Comparison of ENCODE assay signal across 20 cellular contexts in genomic region chr5:98705841-98706240, GRCh38.
"Had no signal": no experiment of that assay in that cellular context is flagged by ENCODE, and none has a peak within 500 bp of the region (broad histone marks: within the 10 kb centered on the region; RNA-seq: fewer than 3 reads in every experiment).

No MANE protein-coding gene starts in this region.

- H3K27ac ChIP-seq: heart left ventricle, neutrophil, ovary, psoas muscle, right atrium auricular region, skin epidermis, suprapubic skin, tibial nerve had no signal

- H3K4me3 ChIP-seq: heart left ventricle, ovary, psoas muscle, right atrium auricular region, skin epidermis, suprapubic skin, tibial nerve had no signal

- H3K4me1 ChIP-seq: heart left ventricle, psoas muscle, right atrium auricular region, suprapubic skin, tibial nerve had no signal

- ATAC-seq: heart left ventricle, left colon, psoas muscle had no signal

- H3K36me3 ChIP-seq: heart left ventricle, neutrophil, ovary, right atrium auricular region, suprapubic skin, tibial nerve had no signal

- H3K27me3 ChIP-seq: heart left ventricle, neutrophil, ovary, right atrium auricular region, suprapubic skin, tibial nerve had no signal

- H3K9me3 ChIP-seq: ovary had no signal

- DNase-seq: activated B cell treated with CpG ODN at 0.5 μM for 24 hours; activated CD4-positive, alpha-beta T cell treated with anti-CD3 and anti-CD28 coated beads for 4 hours; activated CD4-positive, alpha-beta T cell treated with anti-CD3 and anti-CD28 coated beads, Interleukin-2, amount 50 U/mL, for 48 hours; activated naive CD4-positive, alpha-beta T cell treated with anti-CD3 and anti-CD28 coated beads for 36 hours; activated naive CD8-positive, alpha-beta T cell treated with anti-CD3 and anti-CD28 coated beads, Interleukin-2, amount 10 ng/mL, durations not matched to agents 7 days and 5 days; activated T-cell treated with anti-CD3 and anti-CD28 coated beads, Interleukin-2, amount 50 U/mL, for 48 hours; amniotic stem cell; effector CD4-positive, alpha-beta T cell; erythroblast; heart left ventricle; left colon; ovary; psoas muscle; stimulated activated CD4-positive, alpha-beta T cell treated with anti-CD3 and anti-CD28 coated beads, Interleukin-1b, Interleukin-23, amount 100 ng/mL, for 48 hours; T1000 had no signal
